Comparison of ENCODE assay signal across 23 cellular contexts in genomic region chr19:4256563-4256962, GRCh38. TPM values are rescaled to one million over a fixed set of nuclear protein-coding genes. Genes with fewer than 3 reads are reported as not detected.
DNase-seq lines count a peak whose midpoint lies in the region; ATAC-seq and TF ChIP-seq lines count a peak whose summit lies in the region.
"Had no signal": no experiment of that assay in that cellular context is flagged by ENCODE, and none has a peak within 500 bp of the region (broad histone marks: within the 10 kb centered on the region; RNA-seq: fewer than 3 reads in every experiment).

No MANE protein-coding gene starts in this region.

- POLR2A ChIA-PET in BJ (lab: Charles Lee) = no interaction called here

- intact Hi-C loops in natural killer cell (cut with micrococcal nuclease) = no loop called here

- H3K9ac ChIP-seq in OCI-LY1 (ENCODE audit: low read length) = no peak overlapping the region
- H3K9ac ChIP-seq: GM23248 had no signal

- no peaks in the 10 kb centered on the region for H3K9me2 ChIP-seq in OCI-LY1 (ENCODE audit: low read depth, low read length)

- no peak for ATAC-seq in natural killer cell
- no peak for ATAC-seq in GM18520 (IDR thresholded peaks at IDR 0.05; ENCODE audit: unreplicated experiment)
- ATAC-seq in HG03135 (IDR thresholded peaks at IDR 0.05; ENCODE audit: unreplicated experiment) = no peak
- ATAC-seq: activated T-helper 17 cell treated with anti-CD3 and anti-CD28 coated beads, Interleukin-2, amount 50 U/mL, for 72 hours had no signal

- no peak for DNase-seq in BJ (ENCODE audit: low read depth)
- no peak for DNase-seq in endothelial cell (ENCODE audit: low spot score)
- DNase-seq in cortex of kidney (lab: John Stamatoyannopoulos, UW) = no peak
- DNase-seq in natural killer cell = no peak
- DNase-seq: activated CD8-positive, alpha-beta memory T cell treated with anti-CD3 and anti-CD28 coated beads for 24 hours; amniotic stem cell; DMS 273 treated with DMSO at 0.1 percent for 48 hours; glutamatergic neuron; GM23248; NCI-H1092 treated with DMSO at 0.1 percent for 48 hours; NCI-H2171 treated with DMSO at 0.1 percent for 48 hours; NK-92 treated with Interleukin-12 subunit alpha and Interleukin-12 subunit beta, amount 100 ng/mL, for 24 hours; SIG-M5; uterus had no signal

- no peaks in the 10 kb centered on the region for H3K4me1 ChIP-seq in OCI-LY1 (ENCODE audit: insufficient read depth, low read length, severe bottlenecking)
- H3K4me1 ChIP-seq: uterus had no signal

- no peaks in the 10 kb centered on the region for H3K9me3 ChIP-seq in OCI-LY1 (ENCODE audit: low read length)

- no peak overlapping the region for H3K4me3 ChIP-seq in BJ (ENCODE audit: low read depth, low read length)
- no peak overlapping the region for H3K4me3 ChIP-seq in OCI-LY1 (ENCODE audit: low read depth, low read length, poor library complexity, severe bottlenecking)
- H3K4me3 ChIP-seq: GM23248, uterus had no signal

- no peak overlapping the region for H3K27ac ChIP-seq in OCI-LY1 (ENCODE audit: low read depth, low read length, poor library complexity, severe bottlenecking)
- H3K27ac ChIP-seq: epithelial cell of prostate, GM23248, uterus had no signal

- CTCF ChIA-PET in BJ (lab: Yijun Ruan, JAX) = interaction anchor here (0.6 kb wide), 1 partner anchor 322 kb away, joined by 3 read pairs; no protein-coding TSS in a partner anchor

- peaks cover 2% of the 10 kb centered on the region for H3K27me3 Mint-ChIP-seq in endothelial cell (ENCODE audit: unreplicated experiment)
- H3K27me3 Mint-ChIP-seq in natural killer cell (ENCODE audit: low read depth in 2 of 2) = no peaks in the 10 kb centered on the region
- H3K27me3 Mint-ChIP-seq: activated T-helper 17 cell treated with anti-CD3 and anti-CD28 coated beads, Interleukin-2, amount 50 U/mL, for 72 hours; memory B cell had no signal

- H3K4me1 Mint-ChIP-seq in endothelial cell (ENCODE audit: unreplicated experiment) (no peaks in the 10 kb centered on the region), natural killer cell (peaks cover 0 to 8% of the 10 kb centered on the region in 2 donors)
- H3K4me1 Mint-ChIP-seq: activated T-helper 17 cell treated with anti-CD3 and anti-CD28 coated beads, Interleukin-2, amount 50 U/mL, for 72 hours had no signal

- no peak overlapping the region for H3K27ac Mint-ChIP-seq in endothelial cell (ENCODE audit: unreplicated experiment)
- H3K27ac Mint-ChIP-seq in natural killer cell = no peak overlapping the region
- H3K27ac Mint-ChIP-seq: activated T-helper 17 cell treated with anti-CD3 and anti-CD28 coated beads, Interleukin-2, amount 50 U/mL, for 72 hours; memory B cell had no signal

- no peak overlapping the region for H2AFZ ChIP-seq in OCI-LY1 (ENCODE audit: low read length)
- H2AFZ ChIP-seq: GM23248 had no signal

- H3K27me3 ChIP-seq in BJ (ENCODE audit: control insufficient read depth, insufficient read depth, low read length) (no peaks in the 10 kb centered on the region), OCI-LY1 (ENCODE audit: insufficient read depth, low read length) (no peaks in the 10 kb centered on the region)
- H3K27me3 ChIP-seq: uterus had no signal

- peaks cover 23% of the 10 kb centered on the region for H3K36me3 ChIP-seq in BJ (ENCODE audit: control insufficient read depth, insufficient read depth, low read length)
- H3K36me3 ChIP-seq in OCI-LY1 (ENCODE audit: insufficient read depth, low read length) = peaks cover 68% of the 10 kb centered on the region
- H3K36me3 ChIP-seq: uterus had no signal

- H3K4me3 Mint-ChIP-seq in endothelial cell (ENCODE audit: unreplicated experiment) (peak overlapping the region; percentile 21), natural killer cell (no peak overlapping the region)
- H3K4me3 Mint-ChIP-seq: activated T-helper 17 cell treated with anti-CD3 and anti-CD28 coated beads, Interleukin-2, amount 50 U/mL, for 72 hours; memory B cell had no signal

- no peaks in the 10 kb centered on the region for H4K20me1 ChIP-seq in OCI-LY1 (ENCODE audit: insufficient read depth, low read length)

- no peaks in the 10 kb centered on the region for H3K79me2 ChIP-seq in OCI-LY1 (ENCODE audit: insufficient read depth, low read length)

- no peak overlapping the region for H3K4me2 ChIP-seq in OCI-LY1 (ENCODE audit: low read length)

- H3K9me3 Mint-ChIP-seq in endothelial cell (ENCODE audit: unreplicated experiment) (no peaks in the 10 kb centered on the region), natural killer cell (no peaks in the 10 kb centered on the region)
- H3K9me3 Mint-ChIP-seq: activated T-helper 17 cell treated with anti-CD3 and anti-CD28 coated beads, Interleukin-2, amount 50 U/mL, for 72 hours; memory B cell had no signal

- peaks cover 39% of the 10 kb centered on the region for H3K36me3 Mint-ChIP-seq in endothelial cell (ENCODE audit: low read depth, unreplicated experiment)
- peaks cover 13% of the 10 kb centered on the region for H3K36me3 Mint-ChIP-seq in natural killer cell

- TF ChIP-seq CTCF in BJ (IDR thresholded peaks at IDR 0.05; ENCODE audit: insufficient read depth, low read depth, low read length) (peak; percentile 17; the same call in 1 of the 2 replicates), GM12874 (IDR thresholded peaks at IDR 0.05; ENCODE audit: insufficient read depth, low read depth, low read length) (peak; percentile 31; the same call in 1 of the 2 replicates), OCI-LY1 (IDR thresholded peaks at IDR 0.05; ENCODE audit: low read length) (peak; percentile 31; the same call in 1 of the 2 replicates), endothelial cell (IDR thresholded peaks at IDR 0.05; ENCODE audit: unreplicated experiment) (peak; percentile 25), natural killer cell (IDR thresholded peaks at IDR 0.05) (no peak)

- H3F3A ChIP-seq in OCI-LY1 (ENCODE audit: insufficient read depth, low read length) = no peaks in the 10 kb centered on the region

RNA-seq across cellular contexts. Expression of gene YJU2, which starts 9.7 kb away (rescaled TPM):
- polyA plus RNA-seq in BJ (2011; rRNA removed) = 12.4 and 14.5 TPM in 2 replicates
- 7.5 and 8.0 TPM in 2 replicates for polyA minus RNA-seq in BJ (2011; rRNA and poly(A)+ RNA removed)
- 15.4 TPM for total RNA-seq in endothelial cell (ENCODE audit: unreplicated experiment)
- 10 to 100 TPM; 37.7 to 39.5 (median 38.5) TPM for total RNA-seq in natural killer cell

RNA-seq across cellular contexts. Expression of gene SHD, which starts 22.5 kb away (rescaled TPM):
- not detected in 2 replicates for polyA plus RNA-seq in BJ (2011; rRNA removed)
- polyA minus RNA-seq in BJ (2011; rRNA and poly(A)+ RNA removed) = not detected in 2 replicates
- 0.90 TPM for total RNA-seq in endothelial cell (ENCODE audit: unreplicated experiment)
- total RNA-seq in natural killer cell = under 1 TPM in 1 of 3 donors, not detected in 2; 0.20 TPM
- total RNA-seq: activated T-helper 17 cell treated with anti-CD3 and anti-CD28 coated beads, Interleukin-2, amount 50 U/mL, for 72 hours; GM23248; pulmonary artery endothelial cell had no signal
- polyA plus RNA-seq: GM23248 had no signal

RNA-seq across cellular contexts. Expression of gene EBI3, which starts 27.2 kb away (rescaled TPM):
- 1.2 TPM in 2 replicates for polyA plus RNA-seq in BJ (2011; rRNA removed)
- 0.95 and 1.8 TPM in 2 replicates for polyA minus RNA-seq in BJ (2011; rRNA and poly(A)+ RNA removed)
- 9.7 TPM for total RNA-seq in endothelial cell (ENCODE audit: unreplicated experiment)
- not detected for total RNA-seq in natural killer cell
- total RNA-seq: GM23248 had no signal
- polyA plus RNA-seq: neural cell had no signal

RNA-seq across cellular contexts. Expression of gene TMIGD2, which starts 45.6 kb away (rescaled TPM):
- not detected in 2 replicates for polyA plus RNA-seq in BJ (2011; rRNA removed)
- polyA minus RNA-seq in BJ (2011; rRNA and poly(A)+ RNA removed) = not detected in 2 replicates
- total RNA-seq in endothelial cell (ENCODE audit: unreplicated experiment) = not detected
- total RNA-seq in natural killer cell = 10 to 100 TPM; 33.8 to 45.3 (median 41.1) TPM
- total RNA-seq: GM23248, pulmonary artery endothelial cell had no signal
- polyA plus RNA-seq: GM23248, neural cell had no signal

RNA-seq across cellular contexts. Expression of gene FSD1, which starts 47.8 kb away (rescaled TPM):
- 3.9 and 11.9 TPM in 2 replicates for polyA plus RNA-seq in BJ (2011; rRNA removed)
- 6.0 and 6.2 TPM in 2 replicates for polyA minus RNA-seq in BJ (2011; rRNA and poly(A)+ RNA removed)
- 19.0 TPM for total RNA-seq in endothelial cell (ENCODE audit: unreplicated experiment)
- 10 to 100 TPM; 15.5 to 18.2 (median 16.4) TPM for total RNA-seq in natural killer cell
